ENCODE assay signal across 9 cellular contexts in genomic region chr11:63613517-63614135, GRCh38. TPM values are rescaled to one million over a fixed set of nuclear protein-coding genes. Genes with fewer than 3 reads are reported as not detected.
DNase-seq lines count a peak whose midpoint lies in the region; ATAC-seq, FAIRE-seq and TF ChIP-seq lines count a peak whose summit lies in the region.
"Had no signal": no experiment of that assay in that cellular context is flagged by ENCODE, and none has a peak within 500 bp of the region (broad histone marks: within the 10 kb centered on the region; RNA-seq: fewer than 3 reads in every experiment).

No MANE protein-coding gene starts in this region.

- H3K27me3 ChIP-seq in A673 (replicated peaks; ENCODE audit: insufficient read depth, low read depth, low read length, poor library complexity) (no peaks in the 10 kb centered on the region), K562 (ENCODE audit: control insufficient read depth in 2 of 2, insufficient read depth in 2 of 2, low read length in 2 of 2) (peaks cover 3 to 15% of the 10 kb centered on the region in 2 experiments; a peak in 3 of 5 replicates), iPS-15b (ENCODE audit: control insufficient read depth, insufficient read depth, low read length) (no peaks in the 10 kb centered on the region)

- TF ChIP-seq EP300 in K562 (IDR thresholded peaks at IDR 0.05; ENCODE audit: low read length): no peak

- H3K4me3 ChIP-seq in A673 (ENCODE audit: low read depth, low read length, poor library complexity, severe bottlenecking) (peak overlapping the region; percentile 48), K562 (peak overlapping the region; percentile 44), iPS-15b (ENCODE audit: low read depth, low read length) (peak overlapping the region; percentile 78), retinal pigment epithelial cell (ENCODE audit: low read length) (peak overlapping the region; percentile 73)

- peaks cover 20% of the 10 kb centered on the region for H3K4me1 ChIP-seq in A673 (ENCODE audit: insufficient read depth, low read length, poor library complexity, severe bottlenecking)
- peaks cover 8 to 15% of the 10 kb centered on the region in 2 experiments; a peak in 3 of 5 replicates for H3K4me1 ChIP-seq in K562 (replicated peaks in 1 of 2; ENCODE audit: control insufficient read depth in 2 of 2, insufficient read depth in 2 of 2, low read length in 2 of 2)
- H3K4me1 ChIP-seq in iPS-15b (ENCODE audit: control insufficient read depth, insufficient read depth, low read length): peaks cover 28% of the 10 kb centered on the region

- H3K27ac ChIP-seq in A673 (ENCODE audit: low read depth, low read length, poor library complexity, severe bottlenecking) (no peak overlapping the region), K562 (ENCODE audit: extremely low read depth, low read depth, low read length) (no peak overlapping the region)

- intact Hi-C loops in A673 (cut with micrococcal nuclease; ENCODE audit: unreplicated experiment) (no loop called here), K562 (cut with micrococcal nuclease) (no loop called here)

- H2AFZ ChIP-seq in K562 (ENCODE audit: low read depth, low read length): peak overlapping the region; percentile 74

- H3K36me3 ChIP-seq in A673 (ENCODE audit: insufficient read depth, low read length, poor library complexity, severe bottlenecking) (no peaks in the 10 kb centered on the region), K562 (ENCODE audit: control insufficient read depth, insufficient read depth, low read length) (no peaks in the 10 kb centered on the region), iPS-15b (ENCODE audit: control insufficient read depth, insufficient read depth, low read length) (no peaks in the 10 kb centered on the region)

- no TSS peak for BruUV-seq in A673 (replicated peaks; lab: Mats Ljungman, UMichigan)
- BruUV-seq in K562 (replicated peaks; lab: Mats Ljungman, UMichigan): no TSS peak

- no peak for FAIRE-seq in K562 (lab: Jason Lieb, UNC)
- FAIRE-seq: GM18507 had no signal

- H3K9me3 ChIP-seq in A673 (ENCODE audit: low read depth, low read length, poor library complexity, severe bottlenecking): no peaks in the 10 kb centered on the region
- no peaks in the 10 kb centered on the region for H3K9me3 ChIP-seq in K562 (replicated peaks; ENCODE audit: control insufficient read depth, insufficient read depth, low read depth, low read length)
- no peaks in the 10 kb centered on the region for H3K9me3 ChIP-seq in iPS-15b (ENCODE audit: control insufficient read depth, insufficient read depth, low read length)

- peak; percentile 30 for ATAC-seq in GM21381 (IDR thresholded peaks at IDR 0.05; ENCODE audit: unreplicated experiment)
- peak; percentile 64 for ATAC-seq in SK-N-SH treated with all-trans-retinoic acid at 6 μM for 48 hours
- ATAC-seq in K562: peak; percentile 53

- H3K4me2 ChIP-seq in K562 (ENCODE audit: insufficient read depth, low read length): peak overlapping the region; percentile 69

- WGBS in K562 (ENCODE audit: insufficient coverage, low coverage, missing lambda C conversion rate): 8% methylated on average over 40 of the region's 45 CpGs

- TF ChIP-seq CTCF in A673 (conservative IDR thresholded peaks at IDR 0.05; ENCODE audit: low read depth, low read length) (no peak), K562 (IDR thresholded peaks at IDR 0.05 in 2 of 3, conservative IDR thresholded peaks at IDR 0.05 in 1 of 3; ENCODE audit: insufficient read depth in 2 of 3, low read depth in 1 of 3, low read length in 3 of 3) (no peak), retinal pigment epithelial cell (conservative IDR thresholded peaks at IDR 0.05; ENCODE audit: low read depth, low read length) (no peak)

- TF ChIP-seq POLR2A in K562 (conservative IDR thresholded peaks at IDR 0.05): no peak

- H3K9ac ChIP-seq in K562 (ENCODE audit: insufficient read depth in 1 of 2, low read depth in 2 of 2, low read length in 2 of 2) (peak overlapping the region in 1 of 2 experiments; percentile 91; a peak in 2 of 4 replicates), iPS-15b (ENCODE audit: low read depth, low read length) (peak overlapping the region; percentile 65)

- POLR2A ChIA-PET in A673 (lab: Charles Lee; ENCODE audit: low non-redundant PET): no interaction called here
- POLR2A ChIA-PET in K562 (lab: Yijun Ruan, JAX): interaction anchor here (0.6 to 0.7 kb wide), 3 partner anchors 16 to 100 kb away, joined by 3 read pairs; no protein-coding TSS in a partner anchor

- H3K9me1 ChIP-seq in K562 (ENCODE audit: control insufficient read depth, insufficient read depth, low read length): no peaks in the 10 kb centered on the region

- no peaks in the 10 kb centered on the region for H4K20me1 ChIP-seq in K562 (replicated peaks; ENCODE audit: control insufficient read depth, insufficient read depth, low read length)

- CTCF ChIA-PET in A673 (lab: Charles Lee) (no interaction called here), K562 (lab: Yijun Ruan, JAX; ENCODE audit: low intra/inter-chr PET ratio) (no interaction called here)

- H3K79me2 ChIP-seq in K562 (ENCODE audit: control insufficient read depth, insufficient read depth, low read length): no peaks in the 10 kb centered on the region

- in situ Hi-C loops in K562 (cut with MboI): no loop called here

- peak; percentile 12 for DNase-seq in A673 (ENCODE audit: low spot score)
- peak in 3 of 4 experiments; percentile 16 to 32 (median 25) for DNase-seq in K562 (ENCODE audit: extremely low read depth in 1 of 4, low spot score in 3 of 4)
- DNase-seq in retinal pigment epithelial cell (ENCODE audit: low read depth): no peak
- no peak for DNase-seq in CD1c-positive myeloid dendritic cell (ENCODE audit: extremely low spot score)
- no peak for DNase-seq in NCI-H187 (lab: John Stamatoyannopoulos, UW)

- TF ChIP-seq RAD21 in K562 (CRISPR knock-in tag; conservative IDR thresholded peaks at IDR 0.05 in 1 of 2, IDR thresholded peaks at IDR 0.05 in 1 of 2): no peak

TF ChIP-seq in SK-N-SH treated with all-trans-retinoic acid at 6 μM for 48 hours, 23 proteins besides CTCF, POLR2A, EP300 and RAD21 (continues in another document):
- TF ChIP-seq CSDC2 (CRISPR knock-in tag; IDR thresholded peaks at IDR 0.05): no peak

RNA-seq across cellular contexts. Expression of gene PLAAT3, which starts 0.6 kb away (rescaled TPM):
- total RNA-seq in A673 (2021) (0.46 and 0.69 TPM in 2 replicates), K562 (2014; rRNA removed) (1.2 and 1.7 TPM in 2 replicates), K562 (2014; rRNA removed; fragmentation: Illumina TruSeq; extraction: Trizol) (0.77 and 1.2 TPM in 2 replicates), K562 (2015; rRNA removed; fragmentation: Illumina TruSeq; extraction: Trizol) (0.60 and 1.4 TPM in 2 replicates), K562 (2021) (2.7 TPM in 2 replicates)
- total RNA-seq in K562 (2011; cell fraction: chromatin; rRNA removed; ENCODE audit: low replicate concordance): 0.60 and 1.1 TPM in 2 replicates
- 0.33 and 1.1 TPM in 2 replicates for total RNA-seq in K562 (2011; cell fraction: nucleolus; rRNA removed)
- total RNA-seq in K562 (2011; cell fraction: nucleoplasm; rRNA removed): 0.88 and 0.92 TPM in 2 replicates
- polyA plus RNA-seq in K562 (2011; rRNA removed) (1.3 and 2.0 TPM in 2 replicates), K562 (2014; fragmentation: Illumina TruSeq; extraction: Trizol) (0.80 and 1.6 TPM in 2 replicates), K562 (2014; fragmentation: Nextera tagmentation; extraction: Ambion mirVana) (1 to 10 TPM; 1.3 to 1.9 TPM), K562 (2014; rRNA removed) (0.96 and 1.4 TPM in 2 replicates)
- 1.6 and 3.9 TPM in 2 replicates for polyA plus RNA-seq in K562 (2011; cell fraction: cytosol; rRNA removed)
- 0.73 and 0.92 TPM in 2 replicates for polyA plus RNA-seq in K562 (2011; cell fraction: nucleus; rRNA removed)
- polyA plus RNA-seq in K562 (2012): 3.4 and 5.8 TPM in 2 replicates
- 2.3 and 4.8 TPM in 2 replicates for polyA minus RNA-seq in K562 (2011; rRNA and poly(A)+ RNA removed)
- polyA minus RNA-seq in K562 (2011; cell fraction: cytosol; rRNA and poly(A)+ RNA removed): 2.1 and 2.2 TPM in 2 replicates
- polyA minus RNA-seq in K562 (2011; cell fraction: nucleus; rRNA and poly(A)+ RNA removed): 0.54 and 0.67 TPM in 2 replicates

RNA-seq across cellular contexts. Expression of gene PLAAT2, which starts 50.4 kb away (rescaled TPM):
- not detected in 2 replicates for total RNA-seq in A673 (2021)
- not detected in 2 replicates for total RNA-seq in K562 (2011; cell fraction: chromatin; rRNA removed; ENCODE audit: low replicate concordance)
- total RNA-seq in K562 (2011; cell fraction: nucleolus; rRNA removed): not detected in 2 replicates
- not detected in 2 replicates for total RNA-seq in K562 (2011; cell fraction: nucleoplasm; rRNA removed)
- not detected in 2 replicates for total RNA-seq in K562 (2014; rRNA removed)
- total RNA-seq in K562 (2014; rRNA removed; fragmentation: Illumina TruSeq; extraction: Trizol): not detected in 2 replicates
- not detected in 2 replicates for total RNA-seq in K562 (2015; rRNA removed; fragmentation: Illumina TruSeq; extraction: Trizol)
- not detected in 2 replicates for total RNA-seq in K562 (2021)
- polyA plus RNA-seq in K562 (2011; rRNA removed): not detected in 2 replicates
- not detected in 2 replicates for polyA plus RNA-seq in K562 (2011; cell fraction: cytosol; rRNA removed)
- not detected in 2 replicates for polyA plus RNA-seq in K562 (2011; cell fraction: nucleus; rRNA removed)
- polyA plus RNA-seq in K562 (2012): not detected in 2 replicates
- not detected in 2 replicates for polyA plus RNA-seq in K562 (2014; fragmentation: Illumina TruSeq; extraction: Trizol)
- not detected for polyA plus RNA-seq in K562 (2014; fragmentation: Nextera tagmentation; extraction: Ambion mirVana)
- polyA plus RNA-seq in K562 (2014; rRNA removed): not detected in 2 replicates
- not detected in 2 replicates for polyA minus RNA-seq in K562 (2011; rRNA and poly(A)+ RNA removed)
- polyA minus RNA-seq in K562 (2011; cell fraction: cytosol; rRNA and poly(A)+ RNA removed): not detected in 2 replicates
- not detected in 2 replicates for polyA minus RNA-seq in K562 (2011; cell fraction: nucleus; rRNA and poly(A)+ RNA removed)

RNA-seq across cellular contexts. Expression of gene ATL3, which starts 57.5 kb away (rescaled TPM):
- total RNA-seq in A673 (2021) (53.8 and 63.9 TPM in 2 replicates), K562 (2014; rRNA removed) (13.8 and 18.2 TPM in 2 replicates), K562 (2014; rRNA removed; fragmentation: Illumina TruSeq; extraction: Trizol) (34.0 and 42.0 TPM in 2 replicates), K562 (2015; rRNA removed; fragmentation: Illumina TruSeq; extraction: Trizol) (21.3 and 22.4 TPM in 2 replicates), K562 (2021) (39.8 and 41.4 TPM in 2 replicates)
- 24.6 and 32.2 TPM in 2 replicates for total RNA-seq in K562 (2011; cell fraction: chromatin; rRNA removed; ENCODE audit: low replicate concordance)
- 11.0 and 12.6 TPM in 2 replicates for total RNA-seq in K562 (2011; cell fraction: nucleolus; rRNA removed)
- 17.3 and 26.3 TPM in 2 replicates for total RNA-seq in K562 (2011; cell fraction: nucleoplasm; rRNA removed)
- polyA plus RNA-seq in K562 (2011; rRNA removed) (22.9 and 34.5 TPM in 2 replicates), K562 (2014; fragmentation: Illumina TruSeq; extraction: Trizol) (23.9 and 24.3 TPM in 2 replicates), K562 (2014; fragmentation: Nextera tagmentation; extraction: Ambion mirVana) (10 to 100 TPM; 23.5 to 34.2 TPM), K562 (2014; rRNA removed) (22.2 and 22.5 TPM in 2 replicates)
- 18.1 and 18.7 TPM in 2 replicates for polyA plus RNA-seq in K562 (2011; cell fraction: cytosol; rRNA removed)
- 8.4 and 12.2 TPM in 2 replicates for polyA plus RNA-seq in K562 (2011; cell fraction: nucleus; rRNA removed)
- 13.8 and 15.5 TPM in 2 replicates for polyA plus RNA-seq in K562 (2012)
- 36.5 and 40.6 TPM in 2 replicates for polyA minus RNA-seq in K562 (2011; rRNA and poly(A)+ RNA removed)
- 17.2 and 19.7 TPM in 2 replicates for polyA minus RNA-seq in K562 (2011; cell fraction: cytosol; rRNA and poly(A)+ RNA removed)
- 4.3 and 8.0 TPM in 2 replicates for polyA minus RNA-seq in K562 (2011; cell fraction: nucleus; rRNA and poly(A)+ RNA removed)

Comparison
In these comparisons a context has a peak if more than half of its experiments do, and no peak if none do; other contexts are left out.
1. DNase-seq: peak in A673 (single experiment) and K562 (3 of 4); none in retinal pigment epithelial cell (single experiment), CD1c-positive myeloid dendritic cell (single experiment) and NCI-H187 (0 of 2).
2. Peak in every context shown above with its lines, with median percentiles within 50 percentile points of each other: H3K4me3 ChIP-seq and ATAC-seq.